4 cellular contexts compared by ENCODE assay signal in the genomic region with DNA sequence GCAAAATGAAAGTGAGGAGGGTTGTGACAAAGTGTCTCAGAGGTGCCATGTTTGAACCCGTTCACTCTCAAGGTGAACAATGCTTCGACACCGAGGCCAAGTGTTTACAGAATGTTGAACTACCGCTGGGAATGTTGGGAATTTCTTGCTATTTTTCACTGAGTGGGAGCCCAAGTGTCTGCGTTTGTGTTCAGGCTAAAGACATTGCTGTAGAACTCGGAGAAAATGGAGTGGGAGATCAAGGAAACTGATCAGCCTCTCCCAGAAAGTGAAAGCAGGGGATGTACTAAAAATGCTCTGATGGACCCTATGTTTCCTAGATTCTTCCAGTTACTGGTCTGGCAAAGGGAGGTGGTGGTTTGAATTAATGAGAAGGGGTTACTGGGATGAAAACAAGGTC.
"Had no signal": no experiment of that assay in that cellular context is flagged by ENCODE, and none has a peak within 500 bp of the region (broad histone marks: within the 10 kb centered on the region; RNA-seq: fewer than 3 reads in every experiment).

No MANE protein-coding gene starts in this region.

- H3K9me3 Mint-ChIP-seq: GM23338 had no signal

- H3K4me1 Mint-ChIP-seq: GM23338 had no signal

- H3K4me3 Mint-ChIP-seq: GM23338, H9 had no signal

- H3K27ac Mint-ChIP-seq: GM23338, H9 had no signal

- DNase-seq: H9, HCEC 1CT, KBM-7 had no signal

- H3K4me3 ChIP-seq: GM23338 had no signal

- ATAC-seq: GM23338 had no signal
